ENCODE assay signal across 14 cellular contexts in genomic region chr10:12807096-12807755, GRCh38.
"Had no signal": no experiment of that assay in that cellular context is flagged by ENCODE, and none has a peak within 500 bp of the region (broad histone marks: within the 10 kb centered on the region; RNA-seq: fewer than 3 reads in every experiment).

No MANE protein-coding gene starts in this region.

- H3K4me1 Mint-ChIP-seq: naive thymus-derived CD4-positive, alpha-beta T cell; stimulated activated naive CD8-positive, alpha-beta T cell treated with anti-CD3 and anti-CD28 coated beads, Interleukin-15, amount 100 ng/mL, for 72 hours had no signal

- H3K27ac Mint-ChIP-seq: activated CD8-positive, alpha-beta T cell treated with anti-CD3 and anti-CD28 coated beads, Interleukin-2, amount 10 ng/mL, durations not matched to agents 7 days and 5 days; activated naive CD4-positive, alpha-beta T cell treated with anti-CD3 and anti-CD28 coated beads for 36 hours; naive thymus-derived CD4-positive, alpha-beta T cell had no signal

- DNase-seq: activated CD4-positive, alpha-beta T cell treated with anti-CD3 and anti-CD28 coated beads for 48 hours; activated CD8-positive, alpha-beta T cell treated with anti-CD3 and anti-CD28 coated beads, Interleukin-2, amount 10 ng/mL, durations not matched to agents 7 days and 5 days; activated naive CD4-positive, alpha-beta T cell treated with anti-CD3 and anti-CD28 coated beads for 36 hours; effector memory CD4-positive, alpha-beta T cell; kidney glomerular epithelial cell; lower lobe of right lung; naive thymus-derived CD4-positive, alpha-beta T cell; nucleus accumbens; stimulated activated CD4-positive, alpha-beta T cell treated with anti-CD3 and anti-CD28 coated beads, Interleukin-2, amount 100 ng/mL, for 48 hours; stimulated activated CD8-positive, alpha-beta memory T cell treated with anti-CD3 and anti-CD28 coated beads, Interleukin-4, amount 100 ng/mL, for 48 hours; stimulated activated naive CD8-positive, alpha-beta T cell treated with anti-CD3 and anti-CD28 coated beads, Interleukin-15, amount 100 ng/mL, for 72 hours; T-helper 1 cell; testis had no signal

- H3K9me3 Mint-ChIP-seq: activated naive CD4-positive, alpha-beta T cell treated with anti-CD3 and anti-CD28 coated beads for 36 hours had no signal

- H3K4me3 Mint-ChIP-seq: activated CD8-positive, alpha-beta T cell treated with anti-CD3 and anti-CD28 coated beads, Interleukin-2, amount 10 ng/mL, durations not matched to agents 7 days and 5 days; activated naive CD4-positive, alpha-beta T cell treated with anti-CD3 and anti-CD28 coated beads for 36 hours; naive thymus-derived CD4-positive, alpha-beta T cell; stimulated activated naive CD8-positive, alpha-beta T cell treated with anti-CD3 and anti-CD28 coated beads, Interleukin-15, amount 100 ng/mL, for 72 hours had no signal

- H3K27me3 Mint-ChIP-seq: naive thymus-derived CD4-positive, alpha-beta T cell; stimulated activated naive CD8-positive, alpha-beta T cell treated with anti-CD3 and anti-CD28 coated beads, Interleukin-15, amount 100 ng/mL, for 72 hours had no signal

- ATAC-seq: activated CD8-positive, alpha-beta T cell treated with anti-CD3 and anti-CD28 coated beads, Interleukin-2, amount 10 ng/mL, durations not matched to agents 7 days and 5 days; naive thymus-derived CD4-positive, alpha-beta T cell; sciatic nerve; stimulated activated naive CD8-positive, alpha-beta T cell treated with anti-CD3 and anti-CD28 coated beads, Interleukin-15, amount 100 ng/mL, for 72 hours had no signal
